ENCODE assay signal across 11 cellular contexts in the genomic region with DNA sequence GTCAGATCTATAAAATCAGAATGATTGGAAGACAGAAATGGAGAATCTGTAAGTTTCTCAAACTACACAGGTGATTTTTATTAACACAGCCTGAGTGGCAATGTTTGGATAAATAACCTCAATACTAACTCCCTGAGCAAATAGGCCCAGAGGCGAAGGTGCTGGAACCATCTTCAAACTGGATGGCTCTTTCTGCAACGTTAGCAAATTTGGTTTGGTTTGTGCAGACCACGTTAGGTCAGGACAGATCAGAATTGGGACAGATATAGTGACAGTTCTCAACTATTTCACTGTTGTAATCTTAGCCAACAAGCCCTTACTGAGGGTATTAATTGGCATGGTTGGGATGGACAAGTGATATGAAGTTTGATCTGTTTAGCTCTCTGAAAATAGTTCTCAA. TPM values are rescaled to one million over a fixed set of nuclear protein-coding genes. Genes with fewer than 3 reads are reported as not detected.
"Had no signal": no experiment of that assay in that cellular context is flagged by ENCODE, and none has a peak within 500 bp of the region (broad histone marks: within the 10 kb centered on the region; RNA-seq: fewer than 3 reads in every experiment).

No MANE protein-coding gene starts in this region.

- H3K4me2 ChIP-seq: GM23338, KMS-11 had no signal

- DNase-seq: H9, HCEC 1CT, Karpas-422, KBM-7 had no signal

- H3K27ac ChIP-seq: HL-60, KMS-11 had no signal

- FAIRE-seq: H1, H54, HTR-8/SVneo had no signal

- H3K4me3 ChIP-seq: GM23338 had no signal

- ATAC-seq: GM23338 had no signal

- H2AFZ ChIP-seq: GM23338 had no signal

- H3K9ac ChIP-seq: KMS-11 had no signal

RNA-seq across cellular contexts. Expression of gene CLEC9A, which starts 9.1 kb away (rescaled TPM):
- total RNA-seq: GM23338, H1, H9, HT-29 had no signal
- polyA plus RNA-seq: GM23338, H1 had no signal

RNA-seq across cellular contexts. Expression of gene CLEC12B, which starts 10.9 kb away (rescaled TPM):
- total RNA-seq: GM23338, H1, H9, HT-29 had no signal
- polyA plus RNA-seq: GM23338, H1 had no signal

RNA-seq across cellular contexts. Expression of gene CLEC1B, which starts 22.4 kb away (rescaled TPM):
- total RNA-seq: GM23338, H1, H9, HT-29 had no signal
- polyA plus RNA-seq: GM23338, H1 had no signal

RNA-seq across cellular contexts. Expression of gene CLEC12A, which starts 50.1 kb away (rescaled TPM):
- total RNA-seq: GM23338, H1, H9, HT-29 had no signal
- polyA plus RNA-seq: GM23338, H1 had no signal
